ENCODE assay signal across 8 cellular contexts in the genomic region with DNA sequence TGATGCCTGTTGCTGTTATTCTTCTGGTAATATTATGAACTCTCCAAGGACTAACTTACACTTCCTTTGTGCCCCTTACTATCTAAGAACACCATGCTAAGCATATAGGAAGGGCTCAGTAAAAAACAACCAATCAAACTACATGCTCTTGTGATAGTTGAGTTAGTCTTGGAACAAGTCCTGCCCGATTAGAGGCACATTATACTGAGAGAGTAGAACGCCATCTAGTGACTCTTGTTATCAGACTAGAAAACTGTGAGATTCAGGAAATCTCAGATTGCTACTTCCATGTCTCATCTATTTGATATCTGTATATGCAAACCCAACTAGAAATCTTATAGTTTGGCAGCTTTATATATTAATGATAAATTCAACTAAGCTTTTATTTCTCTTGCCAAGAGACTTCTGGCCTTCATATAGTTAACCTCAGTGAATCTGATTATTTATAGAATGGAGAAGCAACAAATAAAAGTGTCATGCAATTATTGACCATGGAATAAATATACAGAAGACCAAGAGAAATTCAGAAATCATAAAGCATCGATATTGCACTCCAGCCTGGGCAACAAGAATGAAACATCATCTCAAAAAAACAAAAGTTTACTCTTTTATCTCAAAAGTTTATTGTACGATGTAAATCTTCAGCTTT. TPM values are rescaled to one million over a fixed set of nuclear protein-coding genes. Genes with fewer than 3 reads are reported as not detected.
DNase-seq lines count a peak whose midpoint lies in the region; ATAC-seq, FAIRE-seq and TF ChIP-seq lines count a peak whose summit lies in the region.

No MANE protein-coding gene starts in this region.

- H3K27ac Mint-ChIP-seq in CD14-positive monocyte, result no peak overlapping the region

- no peak overlapping the region for H3K9ac ChIP-seq in adipocyte (ENCODE audit: low read length)

- peaks cover 1 to 6% (median 4%) of the 10 kb centered on the region in 3 donors for H3K27me3 Mint-ChIP-seq in CD14-positive monocyte (ENCODE audit: low read depth in 3 of 3)

- no peaks in the 10 kb centered on the region for H3K36me3 ChIP-seq in H7 (replicated peaks; ENCODE audit: control insufficient read depth, insufficient read depth, low read length)
- H3K36me3 ChIP-seq in adipocyte (ENCODE audit: control insufficient read depth, insufficient read depth, low read length, severe bottlenecking), result no peaks in the 10 kb centered on the region
- H3K36me3 ChIP-seq in small intestine (ENCODE audit: control insufficient read depth in 2 of 2, insufficient read depth in 2 of 2, low read length in 2 of 2), result no peaks in the 10 kb centered on the region

- peak; percentile 77 for ATAC-seq in left ventricle myocardium superior
- ATAC-seq in GM18519 (IDR thresholded peaks at IDR 0.05; ENCODE audit: low FRiP score, unreplicated experiment), result no peak

- peaks cover 7% of the 10 kb centered on the region for H3K4me1 Mint-ChIP-seq in CD14-positive monocyte

- intact Hi-C loops in CD14-positive monocyte (cut with micrococcal nuclease), result no loop called here
- intact Hi-C loops in left ventricle myocardium superior (cut with micrococcal nuclease), result loop anchor here (2.0 kb wide), 1 partner anchor 93 kb away; no protein-coding TSS in a partner anchor

- H3K27me3 ChIP-seq in H7 (ENCODE audit: control insufficient read depth, insufficient read depth, low read length) (no peaks in the 10 kb centered on the region), adipocyte (replicated peaks; ENCODE audit: control insufficient read depth, insufficient read depth, low read length) (peaks cover 4% of the 10 kb centered on the region), small intestine (ENCODE audit: control insufficient read depth in 2 of 2, insufficient read depth in 2 of 2, low read length in 2 of 2) (no peaks in the 10 kb centered on the region)

- H3K4me3 Mint-ChIP-seq in CD14-positive monocyte, result no peak overlapping the region

- peaks cover 5% of the 10 kb centered on the region for H3K4me1 ChIP-seq in adipocyte (ENCODE audit: control insufficient read depth, insufficient read depth, low read length)
- no peaks in the 10 kb centered on the region for H3K4me1 ChIP-seq in small intestine (ENCODE audit: control insufficient read depth in 2 of 2, insufficient read depth in 1 of 2, low read depth in 1 of 2, low read length in 1 of 2)

- peak; percentile 56 for TF ChIP-seq CTCF in CD14-positive monocyte (IDR thresholded peaks at IDR 0.05)

- H3K9me3 Mint-ChIP-seq in CD14-positive monocyte, result no peaks in the 10 kb centered on the region

- FAIRE-seq in small intestine (lab: Jason Lieb, UNC), result peak; percentile 49

- DNase-seq in CD14-positive monocyte (ENCODE audit: low spot score), result no peak
- DNase-seq in H7, result peak; percentile 71
- DNase-seq in NCI-H446 (lab: John Stamatoyannopoulos, UW), result peak; percentile 40 to 69
- peak; percentile 91 for DNase-seq in adipocyte (ENCODE audit: low read depth)
- no peak for DNase-seq in left ventricle myocardium superior
- peak; percentile 77 for DNase-seq in small intestine
- DNase-seq in activated CD4-positive, CD25-positive, alpha-beta regulatory T cell treated with anti-CD3 and anti-CD28 coated beads, Interleukin-2, amount 50 U/mL, for 72 hours, result no peak

- H3K36me3 Mint-ChIP-seq in CD14-positive monocyte, result no peaks in the 10 kb centered on the region

- WGBS in small intestine, 3 donors, result 19 to 21% (median 20%) methylated on average over 4 of the region's 4 CpGs

- H3K27ac ChIP-seq in small intestine (ENCODE audit: low read depth in 1 of 2, low read length in 1 of 2), result no peak overlapping the region

- H3K4me3 ChIP-seq in H7 (ENCODE audit: insufficient read depth, low read depth, low read length) (no peak overlapping the region), adipocyte (ENCODE audit: low read length) (no peak overlapping the region), small intestine (ENCODE audit: low read depth in 1 of 2, low read length in 2 of 2) (no peak overlapping the region)

- H3K9me3 ChIP-seq in adipocyte (ENCODE audit: control insufficient read depth, low read length) (no peaks in the 10 kb centered on the region), small intestine (ENCODE audit: control insufficient read depth, low read depth) (no peaks in the 10 kb centered on the region)

RNA-seq across cellular contexts. Expression of a gene that starts 7.8 kb away (rescaled TPM):
- polyA plus RNA-seq in CD14-positive monocyte (100 to 1,000 TPM in 1 of 2 donors, 10 to 100 TPM in 1; 55.9 to 106 TPM), small intestine (10 to 100 TPM; 24.0 to 38.8 (median 29.7) TPM)
- 90.1 and 114 TPM in 2 replicates for total RNA-seq in H7 (2014; rRNA removed; shearing (Covaris generic))
- total RNA-seq in left ventricle myocardium superior, result 65.5 TPM

Comparison
In these comparisons a context has a peak if more than half of its experiments do, and no peak if none do; other contexts are left out.
1. DNase-seq: peak in H7 (single experiment), NCI-H446 (2 of 2), adipocyte (single experiment) and small intestine (single experiment); none in CD14-positive monocyte (single experiment), left ventricle myocardium superior (single experiment) and activated CD4-positive, CD25-positive, alpha-beta regulatory T cell treated with anti-CD3 and anti-CD28 coated beads, Interleukin-2, amount 50 U/mL, for 72 hours (single experiment).